In the genomic region with DNA sequence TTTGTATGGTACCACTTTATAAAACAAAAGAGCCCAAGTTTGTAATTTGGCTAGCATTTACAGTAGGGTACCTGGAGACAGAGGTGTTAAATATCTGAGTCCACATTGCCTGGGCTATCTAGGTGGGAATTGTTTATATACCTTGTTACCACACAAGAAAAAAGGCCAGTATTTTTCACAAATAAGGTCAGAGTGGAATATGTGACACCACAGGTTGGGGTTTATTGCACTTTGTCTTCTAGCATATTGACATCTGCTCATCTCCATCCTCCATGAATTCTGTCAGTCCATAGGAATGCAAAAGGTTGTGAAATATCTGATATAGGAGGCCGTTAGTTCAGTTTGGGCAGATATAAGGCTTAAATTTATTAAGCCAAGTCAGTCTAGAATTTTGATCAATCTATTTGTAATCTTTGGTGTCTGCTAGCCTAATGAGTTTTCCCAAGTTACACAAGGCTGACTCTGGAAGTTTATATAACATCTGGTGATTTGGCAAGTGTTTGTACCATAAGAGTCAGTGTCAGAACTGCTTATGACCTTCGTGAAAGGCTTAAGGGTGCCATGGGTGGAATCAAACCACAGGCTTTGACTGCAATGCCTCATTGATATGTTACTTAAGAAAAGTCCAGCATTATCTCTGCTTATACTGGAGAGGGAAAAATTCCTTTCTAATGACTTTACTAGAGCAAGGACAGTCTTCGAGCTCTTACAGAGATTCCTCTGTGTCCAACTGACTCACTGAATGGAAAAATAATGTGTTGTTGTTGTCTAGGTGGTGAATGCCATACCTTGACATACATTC, we compare ENCODE assay signal across 1 cellular context.
A peak's percentile ranks its signal among the peaks of the same experiment; 100 is the strongest.
TF ChIP-seq lines count a peak whose summit lies in the region.

No MANE protein-coding gene starts in this region.

TF ChIP-seq in HepG2, 621 proteins besides CTCF, POLR2A, EP300 and RAD21 (continues in another document):
- TF ChIP-seq HNRNPK (IDR thresholded peaks at IDR 0.05; ENCODE audit: low read depth, low read length, poor library complexity, severe bottlenecking), result no peak
- TF ChIP-seq GABPA (IDR thresholded peaks at IDR 0.05; ENCODE audit: low read depth, low read length), result no peak
- TF ChIP-seq GABPA (CRISPR knock-in tag; IDR thresholded peaks at IDR 0.05; ENCODE audit: low read depth), result no peak
- TF ChIP-seq IKZF4 (CRISPR knock-in tag; IDR thresholded peaks at IDR 0.05; ENCODE audit: borderline replicate concordance, low read depth, not compliant biosample characterization), result no peak
- peak; percentile 68 for TF ChIP-seq NCOR1 (IDR thresholded peaks at IDR 0.05; ENCODE audit: borderline replicate concordance, low read length)
- no peak for TF ChIP-seq ZNF737 (CRISPR knock-in tag; IDR thresholded peaks at IDR 0.05; ENCODE audit: borderline replicate concordance)
- no peak for TF ChIP-seq ISX (CRISPR knock-in tag; conservative IDR thresholded peaks at IDR 0.05)
- peak; percentile 91 for TF ChIP-seq CEBPG (CRISPR knock-in tag; IDR thresholded peaks at IDR 0.05)
- TF ChIP-seq, protein P1, sequence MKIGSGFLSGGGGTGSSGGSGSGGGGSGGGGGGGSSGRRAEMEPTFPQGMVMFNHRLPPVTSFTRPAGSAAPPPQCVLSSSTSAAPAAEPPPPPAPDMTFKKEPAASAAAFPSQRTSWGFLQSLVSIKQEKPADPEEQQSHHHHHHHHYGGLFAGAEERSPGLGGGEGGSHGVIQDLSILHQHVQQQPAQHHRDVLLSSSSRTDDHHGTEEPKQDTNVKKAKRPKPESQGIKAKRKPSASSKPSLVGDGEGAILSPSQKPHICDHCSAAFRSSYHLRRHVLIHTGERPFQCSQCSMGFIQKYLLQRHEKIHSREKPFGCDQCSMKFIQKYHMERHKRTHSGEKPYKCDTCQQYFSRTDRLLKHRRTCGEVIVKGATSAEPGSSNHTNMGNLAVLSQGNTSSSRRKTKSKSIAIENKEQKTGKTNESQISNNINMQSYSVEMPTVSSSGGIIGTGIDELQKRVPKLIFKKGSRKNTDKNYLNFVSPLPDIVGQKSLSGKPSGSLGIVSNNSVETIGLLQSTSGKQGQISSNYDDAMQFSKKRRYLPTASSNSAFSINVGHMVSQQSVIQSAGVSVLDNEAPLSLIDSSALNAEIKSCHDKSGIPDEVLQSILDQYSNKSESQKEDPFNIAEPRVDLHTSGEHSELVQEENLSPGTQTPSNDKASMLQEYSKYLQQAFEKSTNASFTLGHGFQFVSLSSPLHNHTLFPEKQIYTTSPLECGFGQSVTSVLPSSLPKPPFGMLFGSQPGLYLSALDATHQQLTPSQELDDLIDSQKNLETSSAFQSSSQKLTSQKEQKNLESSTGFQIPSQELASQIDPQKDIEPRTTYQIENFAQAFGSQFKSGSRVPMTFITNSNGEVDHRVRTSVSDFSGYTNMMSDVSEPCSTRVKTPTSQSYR (CRISPR knock-in tag; IDR thresholded peaks at IDR 0.05; ENCODE audit: borderline replicate concordance), result peak; percentile 14; the same call in 1 of the 2 replicates
- TF ChIP-seq KDM6A (CRISPR knock-in tag; IDR thresholded peaks at IDR 0.05; ENCODE audit: low read depth), result no peak
- peak; percentile 56; the same call in 1 of the 2 replicates for TF ChIP-seq NCOA2 (CRISPR knock-in tag; IDR thresholded peaks at IDR 0.05)
- TF ChIP-seq ZNF468 (CRISPR knock-in tag; IDR thresholded peaks at IDR 0.05), result no peak
- TF ChIP-seq, protein P2, sequence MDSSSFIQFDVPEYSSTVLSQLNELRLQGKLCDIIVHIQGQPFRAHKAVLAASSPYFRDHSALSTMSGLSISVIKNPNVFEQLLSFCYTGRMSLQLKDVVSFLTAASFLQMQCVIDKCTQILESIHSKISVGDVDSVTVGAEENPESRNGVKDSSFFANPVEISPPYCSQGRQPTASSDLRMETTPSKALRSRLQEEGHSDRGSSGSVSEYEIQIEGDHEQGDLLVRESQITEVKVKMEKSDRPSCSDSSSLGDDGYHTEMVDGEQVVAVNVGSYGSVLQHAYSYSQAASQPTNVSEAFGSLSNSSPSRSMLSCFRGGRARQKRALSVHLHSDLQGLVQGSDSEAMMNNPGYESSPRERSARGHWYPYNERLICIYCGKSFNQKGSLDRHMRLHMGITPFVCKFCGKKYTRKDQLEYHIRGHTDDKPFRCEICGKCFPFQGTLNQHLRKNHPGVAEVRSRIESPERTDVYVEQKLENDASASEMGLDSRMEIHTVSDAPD (CRISPR knock-in tag; IDR thresholded peaks at IDR 0.05), result peak; percentile 63
- TF ChIP-seq RARA (CRISPR knock-in tag; IDR thresholded peaks at IDR 0.05), result peak; percentile 71
- TF ChIP-seq KAT8 (CRISPR knock-in tag; IDR thresholded peaks at IDR 0.05), result peak; percentile 52; the same call in 1 of the 2 replicates
- no peak; the same call in 1 of the 2 replicates for TF ChIP-seq TOE1 (CRISPR knock-in tag; IDR thresholded peaks at IDR 0.05)
- peak; percentile 75 for TF ChIP-seq MED1 (CRISPR knock-in tag; IDR thresholded peaks at IDR 0.05)
- TF ChIP-seq NONO (IDR thresholded peaks at IDR 0.05), result no peak
- TF ChIP-seq NONO (CRISPR knock-in tag; conservative IDR thresholded peaks at IDR 0.05), result 0 out of 2 replicates have a peak, but pooled peaks have one; percentile 29
- peak; percentile 77 for TF ChIP-seq LCORL (IDR thresholded peaks at IDR 0.05)
- peak; percentile 62; the same call in 1 of the 2 replicates for TF ChIP-seq LCORL (CRISPR knock-in tag; IDR thresholded peaks at IDR 0.05)
- TF ChIP-seq ZNF430 (CRISPR knock-in tag; IDR thresholded peaks at IDR 0.05), result 0 out of 2 replicates have a peak, but pooled peaks have one; percentile 7
- TF ChIP-seq ZNF121 (CRISPR knock-in tag; IDR thresholded peaks at IDR 0.05), result peak; percentile 79
- peak; percentile 77; the same call in 1 of the 2 replicates for TF ChIP-seq KDM1A (CRISPR knock-in tag; IDR thresholded peaks at IDR 0.05)
- TF ChIP-seq KMT2A (CRISPR knock-in tag; IDR thresholded peaks at IDR 0.05), result no peak
- TF ChIP-seq DPF2 (CRISPR knock-in tag; IDR thresholded peaks at IDR 0.05; ENCODE audit: borderline replicate concordance, low read depth), result peak; percentile 78; the same call in 1 of the 2 replicates
- peak; percentile 65; the same call in 1 of the 2 replicates for TF ChIP-seq ZNF644 (CRISPR knock-in tag; IDR thresholded peaks at IDR 0.05; ENCODE audit: low read depth)
- TF ChIP-seq SOX13 (IDR thresholded peaks at IDR 0.05), result no peak
- TF ChIP-seq SOX13 (CRISPR knock-in tag; conservative IDR thresholded peaks at IDR 0.05 in 1 of 2, IDR thresholded peaks at IDR 0.05 in 1 of 2), result peak in 1 of 2 experiments; percentile 81; a peak in 2 of 4 replicates
- TF ChIP-seq, protein P3, sequence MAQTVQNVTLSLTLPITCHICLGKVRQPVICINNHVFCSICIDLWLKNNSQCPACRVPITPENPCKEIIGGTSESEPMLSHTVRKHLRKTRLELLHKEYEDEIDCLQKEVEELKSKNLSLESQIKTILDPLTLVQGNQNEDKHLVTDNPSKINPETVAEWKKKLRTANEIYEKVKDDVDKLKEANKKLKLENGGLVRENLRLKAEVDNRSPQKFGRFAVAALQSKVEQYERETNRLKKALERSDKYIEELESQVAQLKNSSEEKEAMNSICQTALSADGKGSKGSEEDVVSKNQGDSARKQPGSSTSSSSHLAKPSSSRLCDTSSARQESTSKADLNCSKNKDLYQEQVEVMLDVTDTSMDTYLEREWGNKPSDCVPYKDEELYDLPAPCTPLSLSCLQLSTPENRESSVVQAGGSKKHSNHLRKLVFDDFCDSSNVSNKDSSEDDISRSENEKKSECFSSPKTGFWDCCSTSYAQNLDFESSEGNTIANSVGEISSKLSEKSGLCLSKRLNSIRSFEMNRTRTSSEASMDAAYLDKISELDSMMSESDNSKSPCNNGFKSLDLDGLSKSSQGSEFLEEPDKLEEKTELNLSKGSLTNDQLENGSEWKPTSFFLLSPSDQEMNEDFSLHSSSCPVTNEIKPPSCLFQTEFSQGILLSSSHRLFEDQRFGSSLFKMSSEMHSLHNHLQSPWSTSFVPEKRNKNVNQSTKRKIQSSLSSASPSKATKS (CRISPR knock-in tag; IDR thresholded peaks at IDR 0.05), result 0 out of 2 replicates have a peak, but pooled peaks have one; percentile 64
- TF ChIP-seq ZNF781 (CRISPR knock-in tag; IDR thresholded peaks at IDR 0.05; ENCODE audit: borderline replicate concordance, not compliant biosample characterization), result no peak
- 0 out of 2 replicates have a peak, but pooled peaks have one; percentile 16 for TF ChIP-seq NR2F2 (IDR thresholded peaks at IDR 0.05; ENCODE audit: borderline replicate concordance, low read depth)
- peak; percentile 62; the same call in 1 of the 2 replicates for TF ChIP-seq ESRRA (CRISPR knock-in tag; IDR thresholded peaks at IDR 0.05; ENCODE audit: low read depth)
- TF ChIP-seq WIZ (CRISPR knock-in tag; IDR thresholded peaks at IDR 0.05), result 0 out of 2 replicates have a peak, but pooled peaks have one; percentile 57
- no peak for TF ChIP-seq HES4 (CRISPR knock-in tag; IDR thresholded peaks at IDR 0.05; ENCODE audit: borderline replicate concordance)
- TF ChIP-seq GATAD2A (CRISPR knock-in tag; IDR thresholded peaks at IDR 0.05), result peak; percentile 88
- no peak for TF ChIP-seq SOX6 (IDR thresholded peaks at IDR 0.05)
- TF ChIP-seq SOX6 (CRISPR knock-in tag; IDR thresholded peaks at IDR 0.05), result peak; percentile 86
- TF ChIP-seq ZNF839 (CRISPR knock-in tag; IDR thresholded peaks at IDR 0.05; ENCODE audit: borderline replicate concordance), result no peak
- peak; percentile 48 for TF ChIP-seq ZMYM4 (CRISPR knock-in tag; IDR thresholded peaks at IDR 0.05)
- TF ChIP-seq HDAC2 (CRISPR knock-in tag; IDR thresholded peaks at IDR 0.05), result peak; percentile 85
- TF ChIP-seq, protein P4, sequence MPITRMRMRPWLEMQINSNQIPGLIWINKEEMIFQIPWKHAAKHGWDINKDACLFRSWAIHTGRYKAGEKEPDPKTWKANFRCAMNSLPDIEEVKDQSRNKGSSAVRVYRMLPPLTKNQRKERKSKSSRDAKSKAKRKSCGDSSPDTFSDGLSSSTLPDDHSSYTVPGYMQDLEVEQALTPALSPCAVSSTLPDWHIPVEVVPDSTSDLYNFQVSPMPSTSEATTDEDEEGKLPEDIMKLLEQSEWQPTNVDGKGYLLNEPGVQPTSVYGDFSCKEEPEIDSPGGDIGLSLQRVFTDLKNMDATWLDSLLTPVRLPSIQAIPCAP (CRISPR knock-in tag; IDR thresholded peaks at IDR 0.05; ENCODE audit: low read depth), result no peak
- TF ChIP-seq, protein P5, sequence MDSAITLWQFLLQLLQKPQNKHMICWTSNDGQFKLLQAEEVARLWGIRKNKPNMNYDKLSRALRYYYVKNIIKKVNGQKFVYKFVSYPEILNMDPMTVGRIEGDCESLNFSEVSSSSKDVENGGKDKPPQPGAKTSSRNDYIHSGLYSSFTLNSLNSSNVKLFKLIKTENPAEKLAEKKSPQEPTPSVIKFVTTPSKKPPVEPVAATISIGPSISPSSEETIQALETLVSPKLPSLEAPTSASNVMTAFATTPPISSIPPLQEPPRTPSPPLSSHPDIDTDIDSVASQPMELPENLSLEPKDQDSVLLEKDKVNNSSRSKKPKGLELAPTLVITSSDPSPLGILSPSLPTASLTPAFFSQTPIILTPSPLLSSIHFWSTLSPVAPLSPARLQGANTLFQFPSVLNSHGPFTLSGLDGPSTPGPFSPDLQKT (CRISPR knock-in tag; IDR thresholded peaks at IDR 0.05; ENCODE audit: borderline replicate concordance), result no peak
- peak; percentile 56; the same call in 1 of the 2 replicates for TF ChIP-seq SIX1 (CRISPR knock-in tag; IDR thresholded peaks at IDR 0.05; ENCODE audit: borderline replicate concordance)
- no peak for TF ChIP-seq SP4 (CRISPR knock-in tag; IDR thresholded peaks at IDR 0.05)
- TF ChIP-seq ZMYM3 (CRISPR knock-in tag; IDR thresholded peaks at IDR 0.05), result 0 out of 2 replicates have a peak, but pooled peaks have one; percentile 21
- TF ChIP-seq ATM (IDR thresholded peaks at IDR 0.05; ENCODE audit: borderline replicate concordance), result no peak
- TF ChIP-seq TCF12 (IDR thresholded peaks at IDR 0.05), result no peak
- TF ChIP-seq TCF12 (CRISPR knock-in tag; IDR thresholded peaks at IDR 0.05), result 0 out of 2 replicates have a peak, but pooled peaks have one; percentile 34
- TF ChIP-seq MBD4 (IDR thresholded peaks at IDR 0.05; ENCODE audit: borderline replicate concordance, low read length), result peak; percentile 66; the same call in 1 of the 2 replicates
- TF ChIP-seq, protein P6, sequence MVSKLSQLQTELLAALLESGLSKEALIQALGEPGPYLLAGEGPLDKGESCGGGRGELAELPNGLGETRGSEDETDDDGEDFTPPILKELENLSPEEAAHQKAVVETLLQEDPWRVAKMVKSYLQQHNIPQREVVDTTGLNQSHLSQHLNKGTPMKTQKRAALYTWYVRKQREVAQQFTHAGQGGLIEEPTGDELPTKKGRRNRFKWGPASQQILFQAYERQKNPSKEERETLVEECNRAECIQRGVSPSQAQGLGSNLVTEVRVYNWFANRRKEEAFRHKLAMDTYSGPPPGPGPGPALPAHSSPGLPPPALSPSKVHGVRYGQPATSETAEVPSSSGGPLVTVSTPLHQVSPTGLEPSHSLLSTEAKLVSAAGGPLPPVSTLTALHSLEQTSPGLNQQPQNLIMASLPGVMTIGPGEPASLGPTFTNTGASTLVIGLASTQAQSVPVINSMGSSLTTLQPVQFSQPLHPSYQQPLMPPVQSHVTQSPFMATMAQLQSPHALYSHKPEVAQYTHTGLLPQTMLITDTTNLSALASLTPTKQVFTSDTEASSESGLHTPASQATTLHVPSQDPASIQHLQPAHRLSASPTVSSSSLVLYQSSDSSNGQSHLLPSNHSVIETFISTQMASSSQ (IDR thresholded peaks at IDR 0.05; ENCODE audit: low read depth), result no peak
- TF ChIP-seq, protein P6 (CRISPR knock-in tag; IDR thresholded peaks at IDR 0.05; ENCODE audit: borderline replicate concordance), result peak; percentile 35; the same call in 1 of the 2 replicates
- no peak for TF ChIP-seq ZBTB21 (CRISPR knock-in tag; IDR thresholded peaks at IDR 0.05)
- TF ChIP-seq RCOR2 (CRISPR knock-in tag; IDR thresholded peaks at IDR 0.05), result peak; percentile 86
- TF ChIP-seq CREB1 (IDR thresholded peaks at IDR 0.05), result no peak
- TF ChIP-seq CREB1 (CRISPR knock-in tag; IDR thresholded peaks at IDR 0.05), result peak; percentile 56; the same call in 1 of the 2 replicates
- no peak for TF ChIP-seq ZNF367 (CRISPR knock-in tag; IDR thresholded peaks at IDR 0.05; ENCODE audit: borderline replicate concordance)
